8 cellular contexts compared by ENCODE assay signal in genomic region chr5:95858661-95859326, GRCh38. TPM values are rescaled to one million over a fixed set of nuclear protein-coding genes. Genes with fewer than 3 reads are reported as not detected.
DNase-seq lines count a peak whose midpoint lies in the region; ATAC-seq, FAIRE-seq and TF ChIP-seq lines count a peak whose summit lies in the region.

No MANE protein-coding gene starts in this region.

- no peak for FAIRE-seq in kidney (lab: Jason Lieb, UNC)

- H3K36me3 ChIP-seq in kidney (ENCODE audit: control insufficient read depth in 1 of 2, insufficient read depth in 2 of 2, low read length in 2 of 2): no peaks in the 10 kb centered on the region

- intact Hi-C loops in kidney (cut with DNase I): loop anchor here (10.0 kb wide), 1 partner anchor 476 kb away; no protein-coding TSS in a partner anchor

- no peak overlapping the region for H3K9ac ChIP-seq in kidney (ENCODE audit: low read length in 2 of 2)

- ATAC-seq in GM19023 (IDR thresholded peaks at IDR 0.05; ENCODE audit: unreplicated experiment): peak; percentile 94
- ATAC-seq in HG03196 (IDR thresholded peaks at IDR 0.05; ENCODE audit: unreplicated experiment): peak; percentile 91

- DNase-seq in AG09319 (ENCODE audit: extremely low read depth, low read depth): peak; percentile 90
- DNase-seq in NCI-H345 treated with DMSO at 0.1 percent for 48 hours (lab: John Stamatoyannopoulos, UW; ENCODE audit: unreplicated experiment): peak; percentile 64
- DNase-seq in activated CD4-positive, alpha-beta T cell treated with anti-CD3 and anti-CD28 coated beads for 1 hour: peak; percentile 87
- peak; percentile 84 for DNase-seq in cerebellar cortex (ENCODE audit: low spot score)
- peak; percentile 95 for DNase-seq in kidney
- peak; percentile 96 for DNase-seq in stimulated activated CD4-positive, alpha-beta T cell treated with anti-CD3 and anti-CD28 coated beads, Interleukin-15, amount 100 ng/mL, for 24 hours

- H3K27ac ChIP-seq in kidney (ENCODE audit: low read depth in 2 of 2, low read length in 2 of 2): peak overlapping the region; percentile 80 to 92

- peak; percentile 98 for TF ChIP-seq CTCF in AG09319 (IDR thresholded peaks at IDR 0.05; ENCODE audit: low read depth, low read length)
- peak; percentile 99 for TF ChIP-seq CTCF in kidney (IDR thresholded peaks at IDR 0.05; ENCODE audit: borderline replicate concordance, extremely low read depth, insufficient read depth)

- H3K4me3 ChIP-seq in kidney (ENCODE audit: low read length in 2 of 2): peak overlapping the region; percentile 40 to 43

- H3K4me1 ChIP-seq in kidney (ENCODE audit: control insufficient read depth in 1 of 2, insufficient read depth in 1 of 2, low read depth in 1 of 2, low read length in 2 of 2): peaks cover 18 to 26% of the 10 kb centered on the region in 2 donors

- H3K9me3 ChIP-seq in kidney (ENCODE audit: control insufficient read depth in 1 of 2, low read length in 2 of 2): no peaks in the 10 kb centered on the region

RNA-seq across cellular contexts. Expression of gene GLRX, which starts 36.3 kb away (rescaled TPM):
- 57.4 TPM for total RNA-seq in kidney
- polyA plus RNA-seq in kidney (ENCODE audit: insufficient read depth, low read depth, low replicate concordance): 324 TPM

Comparison
In these comparisons a context has a peak if more than half of its experiments do, and no peak if none do; other contexts are left out.
1. Peak in every context shown above with its lines: DNase-seq, ATAC-seq, H3K4me3 ChIP-seq and H3K27ac ChIP-seq.